Comparison of ENCODE assay signal across 10 cellular contexts in genomic region chr11:59284773-59285129, GRCh38.
A peak's percentile ranks its signal among the peaks of the same experiment; 100 is the strongest.
DNase-seq lines count a peak whose midpoint lies in the region; ATAC-seq and TF ChIP-seq lines count a peak whose summit lies in the region.
"Had no signal": no experiment of that assay in that cellular context is flagged by ENCODE, and none has a peak within 500 bp of the region (broad histone marks: within the 10 kb centered on the region; RNA-seq: fewer than 3 reads in every experiment).

No MANE protein-coding gene starts in this region.

- no peak overlapping the region for H3K4me2 ChIP-seq in KMS-11

- H3K27me3 Mint-ChIP-seq in CD4-positive, CD25-positive, alpha-beta regulatory T cell: no peaks in the 10 kb centered on the region
- peaks cover 3% of the 10 kb centered on the region for H3K27me3 Mint-ChIP-seq in glutamatergic neuron (ENCODE audit: unreplicated experiment)

- no peak for ATAC-seq in CD4-positive, CD25-positive, alpha-beta regulatory T cell (ENCODE audit: low read depth in 2 of 2)
- peak; percentile 11 for ATAC-seq in GM21423 (IDR thresholded peaks at IDR 0.05; ENCODE audit: unreplicated experiment)

- no peaks in the 10 kb centered on the region for H3K36me3 Mint-ChIP-seq in CD4-positive, CD25-positive, alpha-beta regulatory T cell
- no peaks in the 10 kb centered on the region for H3K36me3 Mint-ChIP-seq in glutamatergic neuron (ENCODE audit: unreplicated experiment)

- peaks cover 3% of the 10 kb centered on the region for H3K4me1 ChIP-seq in CD4-positive, CD25-positive, alpha-beta regulatory T cell (ENCODE audit: control insufficient read depth, insufficient read depth, low read length, poor library complexity, severe bottlenecking)
- H3K4me1 ChIP-seq in KMS-11 (ENCODE audit: low read depth, poor library complexity, severe bottlenecking) (no peaks in the 10 kb centered on the region), esophagus squamous epithelium (no peaks in the 10 kb centered on the region)

- TF ChIP-seq CTCF in KMS-11 (conservative IDR thresholded peaks at IDR 0.05; ENCODE audit: low read depth, low read length) (peak; percentile 52; the same call in 1 of the 2 replicates), glutamatergic neuron (IDR thresholded peaks at IDR 0.05; ENCODE audit: partially characterized antibody, unreplicated experiment) (peak; percentile 41), esophagus squamous epithelium (IDR thresholded peaks at IDR 0.05) (no peak)

- no peaks in the 10 kb centered on the region for H3K27me3 ChIP-seq in CD4-positive, CD25-positive, alpha-beta regulatory T cell (ENCODE audit: control insufficient read depth, insufficient read depth, low read length)
- H3K27me3 ChIP-seq in KMS-11 (ENCODE audit: insufficient read depth, low read depth) (no peaks in the 10 kb centered on the region), esophagus squamous epithelium (peaks cover 0 to 10% (median 0%) of the 10 kb centered on the region in 4 donors)

- H3K4me1 Mint-ChIP-seq in CD4-positive, CD25-positive, alpha-beta regulatory T cell: peaks cover 0 to 10% (median 7%) of the 10 kb centered on the region in 4 donors
- no peaks in the 10 kb centered on the region for H3K4me1 Mint-ChIP-seq in glutamatergic neuron (ENCODE audit: low read depth, unreplicated experiment)

- WGBS in esophagus squamous epithelium, 2 donors: 24 to 38% methylated on average over 5 of the region's 5 CpGs

- H2AFZ ChIP-seq in KMS-11 (ENCODE audit: low read depth): peak overlapping the region; percentile 9; the same call in 1 of the 2 replicates
- H2AFZ ChIP-seq: GM23248 had no signal

- H3K9me3 ChIP-seq in CD4-positive, CD25-positive, alpha-beta regulatory T cell (ENCODE audit: control insufficient read depth in 2 of 2, low read length in 2 of 2): no peaks in the 10 kb centered on the region
- H3K9me3 ChIP-seq in esophagus squamous epithelium: no peaks in the 10 kb centered on the region

- H3K4me3 ChIP-seq in CD4-positive, CD25-positive, alpha-beta regulatory T cell (ENCODE audit: low read depth, low read length): peak overlapping the region; percentile 61
- H3K4me3 ChIP-seq in KMS-11 (IDR thresholded peaks at IDR 0.05; ENCODE audit: insufficient read depth, low read depth, low read length) (no peak overlapping the region), esophagus squamous epithelium (no peak overlapping the region)
- H3K4me3 ChIP-seq: GM23248 had no signal

- DNase-seq in CD4-positive, CD25-positive, alpha-beta regulatory T cell: no peak
- no peak for DNase-seq in glutamatergic neuron
- no peak for DNase-seq in DMS79 (lab: John Stamatoyannopoulos, UW)
- DNase-seq in GDM1 (lab: John Stamatoyannopoulos, UW): no peak
- DNase-seq in esophagus squamous epithelium (lab: John Stamatoyannopoulos, UW): no peak
- DNase-seq in KBM-7: no peak

- intact Hi-C loops in esophagus squamous epithelium (cut with DNase I): no loop called here

- H4K20me1 ChIP-seq in KMS-11 (ENCODE audit: insufficient read depth): no peaks in the 10 kb centered on the region

- H3K36me3 ChIP-seq in CD4-positive, CD25-positive, alpha-beta regulatory T cell (ENCODE audit: control insufficient read depth, insufficient read depth, low read length): no peaks in the 10 kb centered on the region
- no peaks in the 10 kb centered on the region for H3K36me3 ChIP-seq in KMS-11 (ENCODE audit: insufficient read depth)
- H3K36me3 ChIP-seq in esophagus squamous epithelium: no peaks in the 10 kb centered on the region

- TF ChIP-seq POLR2A in esophagus squamous epithelium (IDR thresholded peaks at IDR 0.05): no peak

- no peaks in the 10 kb centered on the region for H3K79me2 ChIP-seq in KMS-11 (ENCODE audit: insufficient read depth, low read depth)

- in situ Hi-C loops in KBM-7 (cut with MboI; ENCODE audit: low pct_unique_long_range_greater_than_20kb, low sequenced_read_pairs): no loop called here

- H3K27ac Mint-ChIP-seq in CD4-positive, CD25-positive, alpha-beta regulatory T cell: no peak overlapping the region
- H3K27ac Mint-ChIP-seq in glutamatergic neuron (ENCODE audit: unreplicated experiment): no peak overlapping the region
- H3K27ac Mint-ChIP-seq: activated naive CD4-positive, alpha-beta T cell treated with anti-CD3 and anti-CD28 coated beads for 36 hours had no signal

- H3K4me3 Mint-ChIP-seq in CD4-positive, CD25-positive, alpha-beta regulatory T cell: no peak overlapping the region
- no peak overlapping the region for H3K4me3 Mint-ChIP-seq in glutamatergic neuron (ENCODE audit: unreplicated experiment)

- H3K9me3 Mint-ChIP-seq in CD4-positive, CD25-positive, alpha-beta regulatory T cell: peaks cover 0 to 5% (median 0%) of the 10 kb centered on the region in 7 donors
- peaks cover 3% of the 10 kb centered on the region for H3K9me3 Mint-ChIP-seq in glutamatergic neuron (ENCODE audit: unreplicated experiment)
- H3K9me3 Mint-ChIP-seq: activated naive CD4-positive, alpha-beta T cell treated with anti-CD3 and anti-CD28 coated beads for 36 hours had no signal

- no peak overlapping the region for H3K27ac ChIP-seq in CD4-positive, CD25-positive, alpha-beta regulatory T cell (ENCODE audit: insufficient read depth, low read length, poor library complexity, severe bottlenecking)
- H3K27ac ChIP-seq in KMS-11: no peak overlapping the region
- H3K27ac ChIP-seq in esophagus squamous epithelium: no peak overlapping the region
- H3K27ac ChIP-seq: GM23248 had no signal

- no peak overlapping the region for H3K9ac ChIP-seq in KMS-11
- H3K9ac ChIP-seq: GM23248 had no signal

Comparison
In these comparisons a context has a peak if more than half of its experiments do, and no peak if none do; other contexts are left out.
1. CTCF ChIP-seq: peak in KMS-11 (single experiment) and glutamatergic neuron (single experiment); none in esophagus squamous epithelium (0 of 6).